Comparison of ENCODE assay signal across 14 cellular contexts in the genomic region with DNA sequence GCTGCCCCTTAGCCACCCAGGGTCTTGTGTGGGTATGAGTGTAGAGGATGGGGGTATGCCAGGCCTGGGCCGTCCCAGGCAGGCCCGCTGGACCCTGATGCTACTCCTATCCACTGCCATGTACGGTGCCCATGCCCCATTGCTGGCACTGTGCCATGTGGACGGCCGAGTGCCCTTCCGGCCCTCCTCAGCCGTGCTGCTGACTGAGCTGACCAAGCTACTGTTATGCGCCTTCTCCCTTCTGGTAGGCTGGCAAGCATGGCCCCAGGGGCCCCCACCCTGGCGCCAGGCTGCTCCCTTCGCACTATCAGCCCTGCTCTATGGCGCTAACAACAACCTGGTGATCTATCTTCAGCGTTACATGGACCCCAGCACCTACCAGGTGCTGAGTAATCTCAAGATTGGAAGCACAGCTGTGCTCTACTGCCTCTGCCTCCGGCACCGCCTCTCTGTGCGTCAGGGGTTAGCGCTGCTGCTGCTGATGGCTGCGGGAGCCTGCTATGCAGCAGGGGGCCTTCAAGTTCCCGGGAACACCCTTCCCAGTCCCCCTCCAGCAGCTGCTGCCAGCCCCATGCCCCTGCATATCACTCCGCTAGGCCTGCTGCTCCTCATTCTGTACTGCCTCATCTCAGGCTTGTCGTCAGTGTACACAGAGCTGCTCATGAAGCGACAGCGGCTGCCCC. TPM values are rescaled to one million over a fixed set of nuclear protein-coding genes. Genes with fewer than 3 reads are reported as not detected.
DNase-seq lines count a peak whose midpoint lies in the region; ATAC-seq lines count a peak whose summit lies in the region.
"Had no signal": no experiment of that assay in that cellular context is flagged by ENCODE, and none has a peak within 500 bp of the region (broad histone marks: within the 10 kb centered on the region; RNA-seq: fewer than 3 reads in every experiment).

No MANE protein-coding gene starts in this region.

- POLR2A ChIA-PET in T-cell (lab: Charles Lee), result no interaction called here

- no peaks in the 10 kb centered on the region for H3K27me3 Mint-ChIP-seq in activated naive CD4-positive, alpha-beta T cell treated with anti-CD3 and anti-CD28 coated beads for 36 hours (ENCODE audit: low read depth)
- H3K27me3 Mint-ChIP-seq in T-cell (no peaks in the 10 kb centered on the region), immature natural killer cell (ENCODE audit: low read depth in 3 of 3) (peaks cover 7 to 12% (median 10%) of the 10 kb centered on the region in 3 donors)
- no peaks in the 10 kb centered on the region for H3K27me3 Mint-ChIP-seq in stimulated activated naive B cell treated with anti-CD40 and anti-IgM and Interleukin-4, amounts not matched to agents 10 μg/mL and 1 μg/mL and 100 μg/mL, for 72 hours

- peaks cover 35% of the 10 kb centered on the region for H3K36me3 Mint-ChIP-seq in activated naive CD4-positive, alpha-beta T cell treated with anti-CD3 and anti-CD28 coated beads for 36 hours (ENCODE audit: low read depth)
- H3K36me3 Mint-ChIP-seq in T-cell, result peaks cover 18% of the 10 kb centered on the region
- peaks cover 0 to 9% (median 4%) of the 10 kb centered on the region in 3 donors for H3K36me3 Mint-ChIP-seq in immature natural killer cell
- peaks cover 29 to 48% of the 10 kb centered on the region in 2 donors for H3K36me3 Mint-ChIP-seq in stimulated activated naive B cell treated with anti-CD40 and anti-IgM and Interleukin-4, amounts not matched to agents 10 μg/mL and 1 μg/mL and 100 μg/mL, for 72 hours

- H3K4me1 Mint-ChIP-seq in activated naive CD4-positive, alpha-beta T cell treated with anti-CD3 and anti-CD28 coated beads for 36 hours (ENCODE audit: low read depth), result peaks cover 61% of the 10 kb centered on the region
- H3K4me1 Mint-ChIP-seq in T-cell (peaks cover 67 to 79% (median 71%) of the 10 kb centered on the region in 3 donors), immature natural killer cell (peaks cover 54 to 79% of the 10 kb centered on the region in 2 donors)
- peaks cover 43 to 66% of the 10 kb centered on the region in 2 donors for H3K4me1 Mint-ChIP-seq in stimulated activated naive B cell treated with anti-CD40 and anti-IgM and Interleukin-4, amounts not matched to agents 10 μg/mL and 1 μg/mL and 100 μg/mL, for 72 hours

- intact Hi-C loops in activated naive CD4-positive, alpha-beta T cell treated with anti-CD3 and anti-CD28 coated beads for 36 hours (cut with micrococcal nuclease), result no loop called here

- CTCF ChIA-PET in activated naive CD4-positive, alpha-beta T cell treated with anti-CD3 and anti-CD28 coated beads for 36 hours (lab: Charles Lee), result interaction anchor here (0.5 to 1.1 kb wide), 3 partner anchors 13 to 195 kb away, joined by 3 to 4 read pairs (median 3); no protein-coding TSS in a partner anchor
- CTCF ChIA-PET in T-cell (lab: Charles Lee), result no interaction called here

- H3K9me3 Mint-ChIP-seq in activated naive CD4-positive, alpha-beta T cell treated with anti-CD3 and anti-CD28 coated beads for 36 hours, result no peaks in the 10 kb centered on the region
- H3K9me3 Mint-ChIP-seq in T-cell (no peaks in the 10 kb centered on the region), immature natural killer cell (no peaks in the 10 kb centered on the region)
- no peaks in the 10 kb centered on the region for H3K9me3 Mint-ChIP-seq in stimulated activated naive B cell treated with anti-CD40 and anti-IgM and Interleukin-4, amounts not matched to agents 10 μg/mL and 1 μg/mL and 100 μg/mL, for 72 hours

- no peak for DNase-seq in activated naive CD4-positive, alpha-beta T cell treated with anti-CD3 and anti-CD28 coated beads for 36 hours
- no peak for DNase-seq in activated naive CD4-positive, alpha-beta T cell treated with Interleukin-2 at 50 U/mL for 16 hours
- no peak for DNase-seq in T-cell
- DNase-seq in immature natural killer cell, result no peak
- DNase-seq in stimulated activated naive B cell treated with anti-CD40 and anti-IgM and Interleukin-4, amounts not matched to agents 10 μg/mL and 1 μg/mL and 100 μg/mL, for 72 hours, result no peak
- no peak for DNase-seq in NOMO-1 treated with DMSO at 0.1 percent for 48 hours (lab: John Stamatoyannopoulos, UW; ENCODE audit: unreplicated experiment)
- no peak for DNase-seq in superior temporal gyrus (ENCODE audit: extremely low spot score)
- no peak for DNase-seq in stimulated activated CD4-positive, alpha-beta T cell treated with anti-CD3 and anti-CD28 coated beads, Interleukin-1b, Interleukin-23, amount 100 ng/mL, for 48 hours
- DNase-seq: brain microvascular endothelial cell, DMS79, NCI-H1048, NCI-H2171, SIG-M5 had no signal

- no peak for ATAC-seq in T-cell (replicated peaks in 1 of 4)
- no peak for ATAC-seq in stimulated activated naive B cell treated with anti-CD40 and anti-IgM and Interleukin-4, amounts not matched to agents 10 μg/mL and 1 μg/mL and 100 μg/mL, for 72 hours (replicated peaks)

- peak overlapping the region; percentile 87 for H3K27ac Mint-ChIP-seq in activated naive CD4-positive, alpha-beta T cell treated with anti-CD3 and anti-CD28 coated beads for 36 hours
- H3K27ac Mint-ChIP-seq in T-cell (peak overlapping the region; percentile 24 to 48), immature natural killer cell (peak overlapping the region; percentile 11 to 99 (median 66))
- peak overlapping the region; percentile 53 for H3K27ac Mint-ChIP-seq in stimulated activated naive B cell treated with anti-CD40 and anti-IgM and Interleukin-4, amounts not matched to agents 10 μg/mL and 1 μg/mL and 100 μg/mL, for 72 hours

- no peak overlapping the region for H3K4me3 Mint-ChIP-seq in activated naive CD4-positive, alpha-beta T cell treated with anti-CD3 and anti-CD28 coated beads for 36 hours
- peak overlapping the region in 2 of 3 donors; percentile 21 to 41 for H3K4me3 Mint-ChIP-seq in T-cell
- peak overlapping the region in 1 of 5 donors; percentile 50 for H3K4me3 Mint-ChIP-seq in immature natural killer cell
- H3K4me3 Mint-ChIP-seq in stimulated activated naive B cell treated with anti-CD40 and anti-IgM and Interleukin-4, amounts not matched to agents 10 μg/mL and 1 μg/mL and 100 μg/mL, for 72 hours, result peak overlapping the region; percentile 33 to 52

RNA-seq across cellular contexts. Expression of a gene that starts 2.6 kb away (rescaled TPM):
- 10 to 100 TPM; 57.1 to 60.1 TPM for total RNA-seq in activated naive CD4-positive, alpha-beta T cell treated with anti-CD3 and anti-CD28 coated beads for 36 hours
- total RNA-seq in T-cell, result 10 to 100 TPM; 47.7 to 75.2 (median 72.4) TPM
- 100 to 1,000 TPM in 2 of 3 donors, 10 to 100 TPM in 1; 73.3 to 134 (median 131) TPM for polyA plus RNA-seq in immature natural killer cell

RNA-seq across cellular contexts. Expression of a gene that starts 2.9 kb away (rescaled TPM):
- total RNA-seq in activated naive CD4-positive, alpha-beta T cell treated with anti-CD3 and anti-CD28 coated beads for 36 hours, result 10 to 100 TPM; 15.4 to 16.5 TPM
- 10 to 100 TPM; 53.9 to 70.5 (median 64.1) TPM for total RNA-seq in T-cell
- 1 to 10 TPM in 2 of 3 donors, under 1 TPM in 1; 0.94 to 3.5 (median 3.0) TPM for polyA plus RNA-seq in immature natural killer cell

RNA-seq across cellular contexts. Expression of a gene that starts 10.0 kb away (rescaled TPM):
- 10 to 100 TPM; 38.0 to 39.6 TPM for total RNA-seq in activated naive CD4-positive, alpha-beta T cell treated with anti-CD3 and anti-CD28 coated beads for 36 hours
- 10 to 100 TPM; 26.8 to 30.5 (median 28.4) TPM for total RNA-seq in T-cell
- polyA plus RNA-seq in immature natural killer cell, result 10 to 100 TPM; 44.5 to 77.4 (median 55.7) TPM

RNA-seq across cellular contexts. Expression of a gene that starts 19.8 kb away (rescaled TPM):
- 10 to 100 TPM; 27.2 to 28.5 TPM for total RNA-seq in activated naive CD4-positive, alpha-beta T cell treated with anti-CD3 and anti-CD28 coated beads for 36 hours
- 10 to 100 TPM; 10.6 to 23.6 (median 20.4) TPM for total RNA-seq in T-cell
- 10 to 100 TPM; 12.1 to 38.3 (median 15.4) TPM for polyA plus RNA-seq in immature natural killer cell
- total RNA-seq: smooth muscle cell had no signal

Comparison
In these comparisons a context has a peak if more than half of its experiments do, and no peak if none do; other contexts are left out.
1. H3K27ac Mint-ChIP-seq: peak in every context shown above with its lines; median percentile 87 in activated naive CD4-positive, alpha-beta T cell treated with anti-CD3 and anti-CD28 coated beads for 36 hours; 66 in immature natural killer cell; 53 in stimulated activated naive B cell treated with anti-CD40 and anti-IgM and Interleukin-4, amounts not matched to agents 10 μg/mL and 1 μg/mL and 100 μg/mL, for 72 hours; 36 in T-cell.